In the genomic region with DNA sequence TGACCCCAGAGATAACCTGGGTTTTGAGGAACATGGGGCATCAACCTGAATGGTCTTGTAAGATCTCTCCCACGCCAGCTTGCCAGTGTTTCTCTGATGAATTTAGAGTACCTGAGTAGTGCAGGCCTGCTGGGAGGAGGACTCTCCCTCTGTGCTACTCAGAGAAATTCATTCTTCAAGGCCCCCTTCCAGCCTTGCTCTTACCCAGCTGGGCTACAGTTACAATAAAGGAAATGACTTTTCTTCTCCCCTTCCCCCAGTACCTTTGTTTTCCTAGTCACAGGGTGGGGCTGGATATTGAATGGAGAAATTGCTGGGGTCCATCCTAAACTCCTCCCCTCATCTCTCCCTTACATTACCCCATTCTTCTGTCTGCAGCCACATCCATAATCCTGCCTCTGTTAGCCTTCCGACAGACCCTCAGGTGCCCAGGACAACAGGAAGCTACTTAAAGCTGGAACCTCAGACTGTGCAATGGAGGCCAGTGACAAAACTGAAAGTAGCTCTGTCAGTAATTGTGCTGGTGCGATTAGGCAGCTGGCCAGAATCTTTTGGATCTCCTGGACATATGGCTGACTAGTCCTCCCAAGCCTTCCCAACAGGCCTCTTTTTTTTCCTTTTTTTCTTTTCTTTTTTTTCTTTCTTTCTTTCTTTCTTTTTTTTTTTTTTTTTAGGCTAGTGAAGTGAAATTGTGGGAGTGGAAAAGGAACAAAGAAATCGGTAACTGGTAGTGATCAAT, we compare ENCODE assay signal across 8 cellular contexts. TPM values are rescaled to one million over a fixed set of nuclear protein-coding genes. Genes with fewer than 3 reads are reported as not detected.
DNase-seq lines count a peak whose midpoint lies in the region; ATAC-seq, FAIRE-seq and TF ChIP-seq lines count a peak whose summit lies in the region.

No MANE protein-coding gene starts in this region.

- no peak for TF ChIP-seq CTCF in thoracic aorta (IDR thresholded peaks at IDR 0.05)

- H3K4me1 ChIP-seq in thoracic aorta (ENCODE audit: control insufficient read depth in 1 of 2, low read depth in 2 of 2): peaks cover 10 to 32% of the 10 kb centered on the region in 2 donors

- peak; percentile 92 for FAIRE-seq in islet of Langerhans (lab: Jason Lieb, UNC)

- no peaks in the 10 kb centered on the region for H3K36me3 ChIP-seq in thoracic aorta

- CTCF ChIA-PET in activated CD4-positive, alpha-beta T cell treated with anti-CD3 and anti-CD28 coated beads, Interleukin-2, amount 10 ng/mL, durations not matched to agents 7 days and 5 days (lab: Charles Lee): interaction anchor here (0.7 to 9.9 kb wide), 7 partner anchors 9 to 255 kb away, joined by 3 to 110 read pairs (median 4); partner anchors contain the start of gene LIMK2

- POLR2A ChIA-PET in activated CD4-positive, alpha-beta T cell treated with anti-CD3 and anti-CD28 coated beads, Interleukin-2, amount 10 ng/mL, durations not matched to agents 7 days and 5 days (lab: Charles Lee): no interaction called here

- H3K36me3 Mint-ChIP-seq in activated CD4-positive, alpha-beta T cell treated with anti-CD3 and anti-CD28 coated beads, Interleukin-2, amount 10 ng/mL, durations not matched to agents 7 days and 5 days (ENCODE audit: low read depth): peaks cover 27% of the 10 kb centered on the region
- peaks cover 4% of the 10 kb centered on the region for H3K36me3 Mint-ChIP-seq in activated naive CD8-positive, alpha-beta T cell treated with anti-CD3 and anti-CD28 coated beads for 36 hours

- H3K27me3 ChIP-seq in thoracic aorta (replicated peaks; ENCODE audit: insufficient read depth): no peaks in the 10 kb centered on the region

- no peaks in the 10 kb centered on the region for H3K9me3 Mint-ChIP-seq in activated CD4-positive, alpha-beta T cell treated with anti-CD3 and anti-CD28 coated beads, Interleukin-2, amount 10 ng/mL, durations not matched to agents 7 days and 5 days
- no peaks in the 10 kb centered on the region for H3K9me3 Mint-ChIP-seq in activated naive CD8-positive, alpha-beta T cell treated with anti-CD3 and anti-CD28 coated beads for 36 hours

- H3K4me3 Mint-ChIP-seq in activated CD4-positive, alpha-beta T cell treated with anti-CD3 and anti-CD28 coated beads, Interleukin-2, amount 10 ng/mL, durations not matched to agents 7 days and 5 days: peak overlapping the region; percentile 37
- no peak overlapping the region for H3K4me3 Mint-ChIP-seq in activated naive CD8-positive, alpha-beta T cell treated with anti-CD3 and anti-CD28 coated beads for 36 hours

- DNase-seq in activated CD4-positive, alpha-beta T cell treated with anti-CD3 and anti-CD28 coated beads, Interleukin-2, amount 10 ng/mL, durations not matched to agents 7 days and 5 days: peak; percentile 25
- no peak for DNase-seq in activated CD4-positive, alpha-beta T cell treated with anti-CD3 and anti-CD28 coated beads for 48 hours
- no peak for DNase-seq in activated naive CD8-positive, alpha-beta T cell treated with anti-CD3 and anti-CD28 coated beads for 36 hours
- no peak for DNase-seq in thoracic aorta (ENCODE audit: low spot score)
- no peak for DNase-seq in UCSD-AML1 (lab: John Stamatoyannopoulos, UW; ENCODE audit: unreplicated experiment)
- no peak for DNase-seq in HK-2 (ENCODE audit: unreplicated experiment)

- no peak for ATAC-seq in thoracic aorta (ENCODE audit: insufficient number of reproducible peaks, low FRiP score, low read depth)
- no peak for ATAC-seq in HG02852 (IDR thresholded peaks at IDR 0.05; ENCODE audit: unreplicated experiment)

- no peaks in the 10 kb centered on the region for H3K27me3 Mint-ChIP-seq in activated CD4-positive, alpha-beta T cell treated with anti-CD3 and anti-CD28 coated beads, Interleukin-2, amount 10 ng/mL, durations not matched to agents 7 days and 5 days
- no peaks in the 10 kb centered on the region for H3K27me3 Mint-ChIP-seq in activated naive CD8-positive, alpha-beta T cell treated with anti-CD3 and anti-CD28 coated beads for 36 hours

- peak overlapping the region; percentile 54 to 86 for H3K27ac ChIP-seq in thoracic aorta

- peaks cover 51% of the 10 kb centered on the region for H3K4me1 Mint-ChIP-seq in activated CD4-positive, alpha-beta T cell treated with anti-CD3 and anti-CD28 coated beads, Interleukin-2, amount 10 ng/mL, durations not matched to agents 7 days and 5 days
- H3K4me1 Mint-ChIP-seq in activated naive CD8-positive, alpha-beta T cell treated with anti-CD3 and anti-CD28 coated beads for 36 hours: peaks cover 20% of the 10 kb centered on the region

- no peaks in the 10 kb centered on the region for H3K9me3 ChIP-seq in thoracic aorta

- H3K4me3 ChIP-seq in thoracic aorta: no peak overlapping the region

- peak overlapping the region; percentile 93 for H3K27ac Mint-ChIP-seq in activated CD4-positive, alpha-beta T cell treated with anti-CD3 and anti-CD28 coated beads, Interleukin-2, amount 10 ng/mL, durations not matched to agents 7 days and 5 days
- H3K27ac Mint-ChIP-seq in activated naive CD8-positive, alpha-beta T cell treated with anti-CD3 and anti-CD28 coated beads for 36 hours: peak overlapping the region; percentile 78

RNA-seq across cellular contexts. Expression of gene LIMK2, which starts 17.5 kb away (rescaled TPM):
- total RNA-seq in activated CD4-positive, alpha-beta T cell treated with anti-CD3 and anti-CD28 coated beads, Interleukin-2, amount 10 ng/mL, durations not matched to agents 7 days and 5 days: 10 to 100 TPM; 48.6 to 54.5 TPM
- 10 to 100 TPM; 28.9 to 30.1 TPM for total RNA-seq in activated naive CD8-positive, alpha-beta T cell treated with anti-CD3 and anti-CD28 coated beads for 36 hours
- 10 to 100 TPM; 38.4 to 76.8 TPM for total RNA-seq in thoracic aorta
